ENCODE assay signal across 2 cellular contexts in genomic region chr1:29131056-29131455, GRCh38. TPM values are rescaled to one million over a fixed set of nuclear protein-coding genes. Genes with fewer than 3 reads are reported as not detected.
"Had no signal": no experiment of that assay in that cellular context is flagged by ENCODE, and none has a peak within 500 bp of the region (broad histone marks: within the 10 kb centered on the region; RNA-seq: fewer than 3 reads in every experiment).

No MANE protein-coding gene starts in this region.

RNA-seq across cellular contexts. Expression of gene TMEM200B, which starts 7.4 kb away (rescaled TPM):
- total RNA-seq: OCI-LY7, SK-MEL-5 had no signal
